Comparison of ENCODE assay signal across 1 cellular context in genomic region chr5:89269721-89270120, GRCh38.
A peak's percentile ranks its signal among the peaks of the same experiment; 100 is the strongest.
TF ChIP-seq lines count a peak whose summit lies in the region.

No MANE protein-coding gene starts in this region.

TF ChIP-seq in H1, 55 proteins besides CTCF, POLR2A, EP300 and RAD21:
- TF ChIP-seq MAFK (IDR thresholded peaks at IDR 0.05; ENCODE audit: low read depth, low read length) (0 out of 2 replicates have a peak, but pooled peaks have one; percentile 5), FOSL1 (IDR thresholded peaks at IDR 0.05; ENCODE audit: insufficient read depth, low read depth, low read length) (no peak)
